1 cellular context compared by ENCODE assay signal in the genomic region with DNA sequence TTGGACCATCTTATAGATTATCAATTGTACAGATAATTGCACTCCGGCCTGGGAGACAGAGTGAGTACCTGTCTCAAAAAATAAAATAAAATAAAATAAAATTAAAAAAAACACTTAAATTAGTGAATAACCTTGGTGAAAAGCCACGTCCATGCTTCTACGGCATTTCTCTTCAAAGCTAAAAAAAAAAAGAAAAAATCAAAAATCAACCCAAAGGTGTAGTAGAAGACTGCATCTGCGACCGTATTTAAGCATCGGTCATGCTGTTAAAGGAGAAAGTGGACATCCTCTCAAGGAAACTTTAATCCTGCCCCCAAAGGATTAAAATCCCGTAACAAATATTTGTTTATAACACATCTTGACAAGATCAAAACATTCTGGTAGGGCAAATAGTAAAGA.
TF ChIP-seq lines count a peak whose summit lies in the region.

No MANE protein-coding gene starts in this region.

TF ChIP-seq in GM12878, 131 proteins besides CTCF, POLR2A, EP300 and RAD21:
- TF ChIP-seq, protein P1, sequence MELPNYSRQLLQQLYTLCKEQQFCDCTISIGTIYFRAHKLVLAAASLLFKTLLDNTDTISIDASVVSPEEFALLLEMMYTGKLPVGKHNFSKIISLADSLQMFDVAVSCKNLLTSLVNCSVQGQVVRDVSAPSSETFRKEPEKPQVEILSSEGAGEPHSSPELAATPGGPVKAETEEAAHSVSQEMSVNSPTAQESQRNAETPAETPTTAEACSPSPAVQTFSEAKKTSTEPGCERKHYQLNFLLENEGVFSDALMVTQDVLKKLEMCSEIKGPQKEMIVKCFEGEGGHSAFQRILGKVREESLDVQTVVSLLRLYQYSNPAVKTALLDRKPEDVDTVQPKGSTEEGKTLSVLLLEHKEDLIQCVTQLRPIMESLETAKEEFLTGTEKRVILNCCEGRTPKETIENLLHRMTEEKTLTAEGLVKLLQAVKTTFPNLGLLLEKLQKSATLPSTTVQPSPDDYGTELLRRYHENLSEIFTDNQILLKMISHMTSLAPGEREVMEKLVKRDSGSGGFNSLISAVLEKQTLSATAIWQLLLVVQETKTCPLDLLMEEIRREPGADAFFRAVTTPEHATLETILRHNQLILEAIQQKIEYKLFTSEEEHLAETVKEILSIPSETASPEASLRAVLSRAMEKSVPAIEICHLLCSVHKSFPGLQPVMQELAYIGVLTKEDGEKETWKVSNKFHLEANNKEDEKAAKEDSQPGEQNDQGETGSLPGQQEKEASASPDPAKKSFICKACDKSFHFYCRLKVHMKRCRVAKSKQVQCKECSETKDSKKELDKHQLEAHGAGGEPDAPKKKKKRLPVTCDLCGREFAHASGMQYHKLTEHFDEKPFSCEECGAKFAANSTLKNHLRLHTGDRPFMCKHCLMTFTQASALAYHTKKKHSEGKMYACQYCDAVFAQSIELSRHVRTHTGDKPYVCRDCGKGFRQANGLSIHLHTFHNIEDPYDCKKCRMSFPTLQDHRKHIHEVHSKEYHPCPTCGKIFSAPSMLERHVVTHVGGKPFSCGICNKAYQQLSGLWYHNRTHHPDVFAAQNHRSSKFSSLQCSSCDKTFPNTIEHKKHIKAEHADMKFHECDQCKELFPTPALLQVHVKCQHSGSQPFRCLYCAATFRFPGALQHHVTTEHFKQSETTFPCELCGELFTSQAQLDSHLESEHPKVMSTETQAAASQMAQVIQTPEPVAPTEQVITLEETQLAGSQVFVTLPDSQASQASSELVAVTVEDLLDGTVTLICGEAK (IDR thresholded peaks at IDR 0.05; ENCODE audit: borderline replicate concordance): peak; percentile 47; the same call in 1 of the 2 replicates
- TF ChIP-seq FOXM1 (IDR thresholded peaks at IDR 0.05; ENCODE audit: low read depth, low read length) (no peak), YY1 (IDR thresholded peaks at IDR 0.05; ENCODE audit: low read depth, low read length) (no peak), MTA2 (IDR thresholded peaks at IDR 0.05; ENCODE audit: low read depth) (peak; percentile 21; the same call in 1 of the 2 replicates), MXI1 (IDR thresholded peaks at IDR 0.05; ENCODE audit: low read depth, low read length) (no peak), NKRF (conservative IDR thresholded peaks at IDR 0.05) (no peak), HDGF (IDR thresholded peaks at IDR 0.05) (no peak), CHD2 (IDR thresholded peaks at IDR 0.05; ENCODE audit: borderline replicate concordance, low read depth, low read length) (no peak), LARP7 (IDR thresholded peaks at IDR 0.05) (no peak), RAD51 (IDR thresholded peaks at IDR 0.05) (peak; percentile 20; the same call in 1 of the 2 replicates), IKZF2 (IDR thresholded peaks at IDR 0.05) (no peak)
- TF ChIP-seq, protein P2, sequence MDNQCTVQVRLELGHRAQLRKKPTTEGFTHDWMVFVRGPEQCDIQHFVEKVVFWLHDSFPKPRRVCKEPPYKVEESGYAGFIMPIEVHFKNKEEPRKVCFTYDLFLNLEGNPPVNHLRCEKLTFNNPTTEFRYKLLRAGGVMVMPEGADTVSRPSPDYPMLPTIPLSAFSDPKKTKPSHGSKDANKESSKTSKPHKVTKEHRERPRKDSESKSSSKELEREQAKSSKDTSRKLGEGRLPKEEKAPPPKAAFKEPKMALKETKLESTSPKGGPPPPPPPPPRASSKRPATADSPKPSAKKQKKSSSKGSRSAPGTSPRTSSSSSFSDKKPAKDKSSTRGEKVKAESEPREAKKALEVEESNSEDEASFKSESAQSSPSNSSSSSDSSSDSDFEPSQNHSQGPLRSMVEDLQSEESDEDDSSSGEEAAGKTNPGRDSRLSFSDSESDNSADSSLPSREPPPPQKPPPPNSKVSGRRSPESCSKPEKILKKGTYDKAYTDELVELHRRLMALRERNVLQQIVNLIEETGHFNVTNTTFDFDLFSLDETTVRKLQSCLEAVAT (IDR thresholded peaks at IDR 0.05): peak; percentile 80; the same call in 1 of the 2 replicates
- TF ChIP-seq, protein P3, sequence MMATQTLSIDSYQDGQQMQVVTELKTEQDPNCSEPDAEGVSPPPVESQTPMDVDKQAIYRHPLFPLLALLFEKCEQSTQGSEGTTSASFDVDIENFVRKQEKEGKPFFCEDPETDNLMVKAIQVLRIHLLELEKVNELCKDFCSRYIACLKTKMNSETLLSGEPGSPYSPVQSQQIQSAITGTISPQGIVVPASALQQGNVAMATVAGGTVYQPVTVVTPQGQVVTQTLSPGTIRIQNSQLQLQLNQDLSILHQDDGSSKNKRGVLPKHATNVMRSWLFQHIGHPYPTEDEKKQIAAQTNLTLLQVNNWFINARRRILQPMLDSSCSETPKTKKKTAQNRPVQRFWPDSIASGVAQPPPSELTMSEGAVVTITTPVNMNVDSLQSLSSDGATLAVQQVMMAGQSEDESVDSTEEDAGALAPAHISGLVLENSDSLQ (IDR thresholded peaks at IDR 0.05): no peak
